ENCODE assay signal across 1 cellular context in the genomic region with DNA sequence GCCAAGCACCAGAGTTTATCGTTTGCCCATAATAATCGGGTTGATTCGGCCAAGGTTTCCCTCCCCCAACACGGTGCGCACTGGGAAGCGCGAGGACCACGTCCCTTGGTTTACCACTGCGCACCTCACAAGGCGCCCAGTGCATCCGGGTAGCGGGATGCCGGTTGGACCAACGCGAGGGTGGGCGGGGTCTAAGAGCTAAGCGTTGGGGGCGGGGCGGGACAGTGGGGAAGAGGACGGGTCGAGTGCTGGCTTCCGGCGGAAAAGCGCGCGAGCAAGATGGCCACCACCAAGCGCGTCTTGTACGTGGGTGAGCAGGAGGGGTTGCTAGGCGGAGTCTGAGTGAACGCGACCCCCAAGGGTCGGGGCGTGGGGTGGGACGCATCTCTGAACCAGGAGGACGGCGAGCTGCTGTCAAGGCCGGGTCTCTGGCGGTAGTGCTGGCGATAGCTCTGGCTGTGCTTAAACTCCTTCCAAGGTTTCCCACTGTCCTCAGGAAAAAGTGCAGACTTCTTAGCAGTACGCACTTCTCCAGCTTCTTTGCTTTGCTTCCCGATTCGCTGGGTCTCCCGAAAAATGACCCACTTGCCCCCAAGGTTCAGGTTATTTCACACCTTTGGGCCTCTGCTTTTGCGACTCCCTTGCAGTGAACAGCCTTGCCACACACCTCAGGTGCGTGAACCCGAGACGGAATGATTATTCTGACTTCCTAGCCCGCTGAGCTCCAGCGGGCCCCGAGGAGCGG.
TF ChIP-seq lines count a peak whose summit lies in the region.

Gene PPIE, plus strand, starts transcription at position 261 of the 745 bp plus-strand sequence. Its CDS starts 19 bp downstream, at position 280.

TF ChIP-seq in GM12878, 131 proteins besides CTCF, POLR2A, EP300 and RAD21 (continued from another document):
- no peak for TF ChIP-seq SREBF2 (IDR thresholded peaks at IDR 0.05; ENCODE audit: low read length)
- TF ChIP-seq, protein P1, sequence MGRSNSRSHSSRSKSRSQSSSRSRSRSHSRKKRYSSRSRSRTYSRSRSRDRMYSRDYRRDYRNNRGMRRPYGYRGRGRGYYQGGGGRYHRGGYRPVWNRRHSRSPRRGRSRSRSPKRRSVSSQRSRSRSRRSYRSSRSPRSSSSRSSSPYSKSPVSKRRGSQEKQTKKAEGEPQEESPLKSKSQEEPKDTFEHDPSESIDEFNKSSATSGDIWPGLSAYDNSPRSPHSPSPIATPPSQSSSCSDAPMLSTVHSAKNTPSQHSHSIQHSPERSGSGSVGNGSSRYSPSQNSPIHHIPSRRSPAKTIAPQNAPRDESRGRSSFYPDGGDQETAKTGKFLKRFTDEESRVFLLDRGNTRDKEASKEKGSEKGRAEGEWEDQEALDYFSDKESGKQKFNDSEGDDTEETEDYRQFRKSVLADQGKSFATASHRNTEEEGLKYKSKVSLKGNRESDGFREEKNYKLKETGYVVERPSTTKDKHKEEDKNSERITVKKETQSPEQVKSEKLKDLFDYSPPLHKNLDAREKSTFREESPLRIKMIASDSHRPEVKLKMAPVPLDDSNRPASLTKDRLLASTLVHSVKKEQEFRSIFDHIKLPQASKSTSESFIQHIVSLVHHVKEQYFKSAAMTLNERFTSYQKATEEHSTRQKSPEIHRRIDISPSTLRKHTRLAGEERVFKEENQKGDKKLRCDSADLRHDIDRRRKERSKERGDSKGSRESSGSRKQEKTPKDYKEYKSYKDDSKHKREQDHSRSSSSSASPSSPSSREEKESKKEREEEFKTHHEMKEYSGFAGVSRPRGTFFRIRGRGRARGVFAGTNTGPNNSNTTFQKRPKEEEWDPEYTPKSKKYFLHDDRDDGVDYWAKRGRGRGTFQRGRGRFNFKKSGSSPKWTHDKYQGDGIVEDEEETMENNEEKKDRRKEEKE (IDR thresholded peaks at IDR 0.05) = no peak
- TF ChIP-seq ZBTB11 (CRISPR knock-in tag; IDR thresholded peaks at IDR 0.05) = no peak
- no peak for TF ChIP-seq SP1 (IDR thresholded peaks at IDR 0.05; ENCODE audit: low read depth, low read length)
- no peak for TF ChIP-seq RCOR1 (conservative IDR thresholded peaks at IDR 0.05; ENCODE audit: low read depth, low read length)
- TF ChIP-seq YY1 (IDR thresholded peaks at IDR 0.05; ENCODE audit: low read depth, low read length) = peak; percentile 97
- TF ChIP-seq ETV6 (conservative IDR thresholded peaks at IDR 0.05 in 1 of 2, IDR thresholded peaks at IDR 0.05 in 1 of 2; ENCODE audit: borderline replicate concordance in 1 of 2, low read depth in 1 of 2) = no peak
- no peak for TF ChIP-seq STAT1 (conservative IDR thresholded peaks at IDR 0.05)
- TF ChIP-seq, protein P2, sequence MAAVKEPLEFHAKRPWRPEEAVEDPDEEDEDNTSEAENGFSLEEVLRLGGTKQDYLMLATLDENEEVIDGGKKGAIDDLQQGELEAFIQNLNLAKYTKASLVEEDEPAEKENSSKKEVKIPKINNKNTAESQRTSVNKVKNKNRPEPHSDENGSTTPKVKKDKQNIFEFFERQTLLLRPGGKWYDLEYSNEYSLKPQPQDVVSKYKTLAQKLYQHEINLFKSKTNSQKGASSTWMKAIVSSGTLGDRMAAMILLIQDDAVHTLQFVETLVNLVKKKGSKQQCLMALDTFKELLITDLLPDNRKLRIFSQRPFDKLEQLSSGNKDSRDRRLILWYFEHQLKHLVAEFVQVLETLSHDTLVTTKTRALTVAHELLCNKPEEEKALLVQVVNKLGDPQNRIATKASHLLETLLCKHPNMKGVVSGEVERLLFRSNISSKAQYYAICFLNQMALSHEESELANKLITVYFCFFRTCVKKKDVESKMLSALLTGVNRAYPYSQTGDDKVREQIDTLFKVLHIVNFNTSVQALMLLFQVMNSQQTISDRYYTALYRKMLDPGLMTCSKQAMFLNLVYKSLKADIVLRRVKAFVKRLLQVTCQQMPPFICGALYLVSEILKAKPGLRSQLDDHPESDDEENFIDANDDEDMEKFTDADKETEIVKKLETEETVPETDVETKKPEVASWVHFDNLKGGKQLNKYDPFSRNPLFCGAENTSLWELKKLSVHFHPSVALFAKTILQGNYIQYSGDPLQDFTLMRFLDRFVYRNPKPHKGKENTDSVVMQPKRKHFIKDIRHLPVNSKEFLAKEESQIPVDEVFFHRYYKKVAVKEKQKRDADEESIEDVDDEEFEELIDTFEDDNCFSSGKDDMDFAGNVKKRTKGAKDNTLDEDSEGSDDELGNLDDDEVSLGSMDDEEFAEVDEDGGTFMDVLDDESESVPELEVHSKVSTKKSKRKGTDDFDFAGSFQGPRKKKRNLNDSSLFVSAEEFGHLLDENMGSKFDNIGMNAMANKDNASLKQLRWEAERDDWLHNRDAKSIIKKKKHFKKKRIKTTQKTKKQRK (IDR thresholded peaks at IDR 0.05; ENCODE audit: low read depth, low read length) = no peak
- TF ChIP-seq, protein P3, sequence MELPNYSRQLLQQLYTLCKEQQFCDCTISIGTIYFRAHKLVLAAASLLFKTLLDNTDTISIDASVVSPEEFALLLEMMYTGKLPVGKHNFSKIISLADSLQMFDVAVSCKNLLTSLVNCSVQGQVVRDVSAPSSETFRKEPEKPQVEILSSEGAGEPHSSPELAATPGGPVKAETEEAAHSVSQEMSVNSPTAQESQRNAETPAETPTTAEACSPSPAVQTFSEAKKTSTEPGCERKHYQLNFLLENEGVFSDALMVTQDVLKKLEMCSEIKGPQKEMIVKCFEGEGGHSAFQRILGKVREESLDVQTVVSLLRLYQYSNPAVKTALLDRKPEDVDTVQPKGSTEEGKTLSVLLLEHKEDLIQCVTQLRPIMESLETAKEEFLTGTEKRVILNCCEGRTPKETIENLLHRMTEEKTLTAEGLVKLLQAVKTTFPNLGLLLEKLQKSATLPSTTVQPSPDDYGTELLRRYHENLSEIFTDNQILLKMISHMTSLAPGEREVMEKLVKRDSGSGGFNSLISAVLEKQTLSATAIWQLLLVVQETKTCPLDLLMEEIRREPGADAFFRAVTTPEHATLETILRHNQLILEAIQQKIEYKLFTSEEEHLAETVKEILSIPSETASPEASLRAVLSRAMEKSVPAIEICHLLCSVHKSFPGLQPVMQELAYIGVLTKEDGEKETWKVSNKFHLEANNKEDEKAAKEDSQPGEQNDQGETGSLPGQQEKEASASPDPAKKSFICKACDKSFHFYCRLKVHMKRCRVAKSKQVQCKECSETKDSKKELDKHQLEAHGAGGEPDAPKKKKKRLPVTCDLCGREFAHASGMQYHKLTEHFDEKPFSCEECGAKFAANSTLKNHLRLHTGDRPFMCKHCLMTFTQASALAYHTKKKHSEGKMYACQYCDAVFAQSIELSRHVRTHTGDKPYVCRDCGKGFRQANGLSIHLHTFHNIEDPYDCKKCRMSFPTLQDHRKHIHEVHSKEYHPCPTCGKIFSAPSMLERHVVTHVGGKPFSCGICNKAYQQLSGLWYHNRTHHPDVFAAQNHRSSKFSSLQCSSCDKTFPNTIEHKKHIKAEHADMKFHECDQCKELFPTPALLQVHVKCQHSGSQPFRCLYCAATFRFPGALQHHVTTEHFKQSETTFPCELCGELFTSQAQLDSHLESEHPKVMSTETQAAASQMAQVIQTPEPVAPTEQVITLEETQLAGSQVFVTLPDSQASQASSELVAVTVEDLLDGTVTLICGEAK (IDR thresholded peaks at IDR 0.05; ENCODE audit: borderline replicate concordance) = peak; percentile 85
- no peak for TF ChIP-seq NFIC (IDR thresholded peaks at IDR 0.05; ENCODE audit: low read depth, low read length)
- TF ChIP-seq, protein P4, sequence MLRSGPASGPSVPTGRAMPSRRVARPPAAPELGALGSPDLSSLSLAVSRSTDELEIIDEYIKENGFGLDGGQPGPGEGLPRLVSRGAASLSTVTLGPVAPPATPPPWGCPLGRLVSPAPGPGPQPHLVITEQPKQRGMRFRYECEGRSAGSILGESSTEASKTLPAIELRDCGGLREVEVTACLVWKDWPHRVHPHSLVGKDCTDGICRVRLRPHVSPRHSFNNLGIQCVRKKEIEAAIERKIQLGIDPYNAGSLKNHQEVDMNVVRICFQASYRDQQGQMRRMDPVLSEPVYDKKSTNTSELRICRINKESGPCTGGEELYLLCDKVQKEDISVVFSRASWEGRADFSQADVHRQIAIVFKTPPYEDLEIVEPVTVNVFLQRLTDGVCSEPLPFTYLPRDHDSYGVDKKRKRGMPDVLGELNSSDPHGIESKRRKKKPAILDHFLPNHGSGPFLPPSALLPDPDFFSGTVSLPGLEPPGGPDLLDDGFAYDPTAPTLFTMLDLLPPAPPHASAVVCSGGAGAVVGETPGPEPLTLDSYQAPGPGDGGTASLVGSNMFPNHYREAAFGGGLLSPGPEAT (IDR thresholded peaks at IDR 0.05; ENCODE audit: low read depth) = peak; percentile 82
- TF ChIP-seq NBN (IDR thresholded peaks at IDR 0.05) = peak; percentile 71; the same call in 1 of the 2 replicates
- peak; percentile 89 for TF ChIP-seq TAF1 (IDR thresholded peaks at IDR 0.05; ENCODE audit: borderline replicate concordance, low read depth, low read length)
- no peak for TF ChIP-seq TARDBP (IDR thresholded peaks at IDR 0.05; ENCODE audit: borderline replicate concordance)
- no peak for TF ChIP-seq MTA3 (IDR thresholded peaks at IDR 0.05; ENCODE audit: borderline replicate concordance, low read length)
- TF ChIP-seq, protein P5, sequence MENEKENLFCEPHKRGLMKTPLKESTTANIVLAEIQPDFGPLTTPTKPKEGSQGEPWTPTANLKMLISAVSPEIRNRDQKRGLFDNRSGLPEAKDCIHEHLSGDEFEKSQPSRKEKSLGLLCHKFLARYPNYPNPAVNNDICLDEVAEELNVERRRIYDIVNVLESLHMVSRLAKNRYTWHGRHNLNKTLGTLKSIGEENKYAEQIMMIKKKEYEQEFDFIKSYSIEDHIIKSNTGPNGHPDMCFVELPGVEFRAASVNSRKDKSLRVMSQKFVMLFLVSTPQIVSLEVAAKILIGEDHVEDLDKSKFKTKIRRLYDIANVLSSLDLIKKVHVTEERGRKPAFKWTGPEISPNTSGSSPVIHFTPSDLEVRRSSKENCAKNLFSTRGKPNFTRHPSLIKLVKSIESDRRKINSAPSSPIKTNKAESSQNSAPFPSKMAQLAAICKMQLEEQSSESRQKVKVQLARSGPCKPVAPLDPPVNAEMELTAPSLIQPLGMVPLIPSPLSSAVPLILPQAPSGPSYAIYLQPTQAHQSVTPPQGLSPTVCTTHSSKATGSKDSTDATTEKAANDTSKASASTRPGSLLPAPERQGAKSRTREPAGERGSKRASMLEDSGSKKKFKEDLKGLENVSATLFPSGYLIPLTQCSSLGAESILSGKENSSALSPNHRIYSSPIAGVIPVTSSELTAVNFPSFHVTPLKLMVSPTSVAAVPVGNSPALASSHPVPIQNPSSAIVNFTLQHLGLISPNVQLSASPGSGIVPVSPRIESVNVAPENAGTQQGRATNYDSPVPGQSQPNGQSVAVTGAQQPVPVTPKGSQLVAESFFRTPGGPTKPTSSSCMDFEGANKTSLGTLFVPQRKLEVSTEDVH (IDR thresholded peaks at IDR 0.05; ENCODE audit: low read depth, partially characterized antibody) = no peak
- TF ChIP-seq EGR1 (IDR thresholded peaks at IDR 0.05; ENCODE audit: borderline replicate concordance in 1 of 2, low read depth in 2 of 2, low read length in 2 of 2) = peak in 1 of 2 experiments; percentile 63; a peak in 2 of 3 replicates
